Comparison of ENCODE assay signal across 15 cellular contexts in genomic region chr5:135324160-135324559, GRCh38.
"Had no signal": no experiment of that assay in that cellular context is flagged by ENCODE, and none has a peak within 500 bp of the region (broad histone marks: within the 10 kb centered on the region; RNA-seq: fewer than 3 reads in every experiment).

No MANE protein-coding gene starts in this region.

- H3K9me3 ChIP-seq: gastroesophageal sphincter, tibial artery, uterus had no signal

- FAIRE-seq: colon, islet of Langerhans had no signal

- H3K27me3 ChIP-seq: gastroesophageal sphincter, tibial artery, uterus had no signal

- ATAC-seq: gastroesophageal sphincter, right cardiac atrium had no signal

- DNase-seq: activated CD4-positive, alpha-beta T cell treated with anti-CD3 and anti-CD28 coated beads for 4 hours; activated naive CD4-positive, alpha-beta T cell treated with anti-CD3 and anti-CD28 coated beads, Interleukin-2, amount 50 U/mL, for 16 hours; activated T-cell treated with anti-CD3 and anti-CD28 coated beads for 4 hours; erythroblast; nephron progenitor cell; occipital lobe; stimulated activated CD4-positive, alpha-beta T cell treated with anti-CD3 and anti-CD28 coated beads, Interleukin-4, amount 100 ng/mL, for 24 hours; stimulated activated naive CD4-positive, alpha-beta T cell; uterus had no signal

- H3K27ac ChIP-seq: gastroesophageal sphincter, tibial artery, uterus had no signal

- H3K4me3 ChIP-seq: gastroesophageal sphincter, skin epidermis, tibial artery, uterus had no signal

- H3K4me1 ChIP-seq: gastroesophageal sphincter, tibial artery, uterus had no signal

- H3K36me3 ChIP-seq: gastroesophageal sphincter, tibial artery, uterus had no signal
